ENCODE assay signal across 8 cellular contexts in genomic region chr10:66925896-66926719, GRCh38. TPM values are rescaled to one million over a fixed set of nuclear protein-coding genes. Genes with fewer than 3 reads are reported as not detected.
DNase-seq lines count a peak whose midpoint lies in the region; ATAC-seq, FAIRE-seq and TF ChIP-seq lines count a peak whose summit lies in the region.

LRRTM3 (plus strand) TSS chr10:66926036.

- no peaks in the 10 kb centered on the region for H3K9me3 ChIP-seq in PC-3 (ENCODE audit: low read length)
- no peaks in the 10 kb centered on the region for H3K9me3 ChIP-seq in kidney (ENCODE audit: control insufficient read depth in 1 of 2, low read length in 2 of 2)

- H3K27me3 ChIP-seq in PC-3 (ENCODE audit: low read length) = peaks cover 6% of the 10 kb centered on the region; the same call in 1 of the 2 replicates

- peaks cover 8% of the 10 kb centered on the region for H3K9me3 Mint-ChIP-seq in stimulated activated effector memory CD8-positive, alpha-beta T cell treated with anti-CD3 and anti-CD28 coated beads, Interleukin-12 subunit alpha, Interleukin-12 subunit beta, amount 100 ng/mL, for 72 hours

- CTCF ChIA-PET in PC-3 (lab: Charles Lee) = interaction anchor here (0.6 to 2.2 kb wide), 11 partner anchors 11 to 595 kb away, joined by 3 to 17 read pairs (median 6); no protein-coding TSS in a partner anchor

- POLR2A ChIA-PET in PC-3 (lab: Charles Lee; ENCODE audit: unreplicated experiment) = interaction anchor here (0.5 to 0.6 kb wide), 3 partner anchors 9 to 1576 kb away, joined by 3 to 6 read pairs (median 5); no protein-coding TSS in a partner anchor

- no peak within 1 kb of the TSS for H3K27ac ChIP-seq in PC-3 (ENCODE audit: low read length)
- no peak within 1 kb of the TSS for H3K27ac ChIP-seq in kidney (ENCODE audit: low read depth in 2 of 2, low read length in 2 of 2)

- H3F3A ChIP-seq in PC-3 (ENCODE audit: low read length, unreplicated experiment) = no peaks in the 10 kb centered on the region

- no peak within 1 kb of the TSS for H3K9ac ChIP-seq in PC-3 (ENCODE audit: low read length)
- H3K9ac ChIP-seq in kidney (ENCODE audit: low read length in 2 of 2) = no peak within 1 kb of the TSS

- intact Hi-C loops in PC-3 (cut with micrococcal nuclease) = loop anchor here (1.0 to 5.0 kb wide), 5 partner anchors 84 to 409 kb away; no protein-coding TSS in a partner anchor
- intact Hi-C loops in kidney (cut with DNase I) = no loop called here

- peak within 1 kb of the TSS; percentile 68 for H3K4me2 ChIP-seq in PC-3 (ENCODE audit: low read length)

- BruUV-seq in PC-3 (replicated peaks; lab: Mats Ljungman, UMichigan) = no TSS peak

- TF ChIP-seq CTCF in PC-3 (conservative IDR thresholded peaks at IDR 0.05; ENCODE audit: low read depth, low read length) = peak; percentile 99
- TF ChIP-seq CTCF in kidney (IDR thresholded peaks at IDR 0.05; ENCODE audit: borderline replicate concordance, extremely low read depth, insufficient read depth) = peak; percentile 56

- H3K36me3 Mint-ChIP-seq in stimulated activated effector memory CD8-positive, alpha-beta T cell treated with anti-CD3 and anti-CD28 coated beads, Interleukin-12 subunit alpha, Interleukin-12 subunit beta, amount 100 ng/mL, for 72 hours = no peaks in the 10 kb centered on the region

- H4K20me1 ChIP-seq in PC-3 (ENCODE audit: low read length) = no peaks in the 10 kb centered on the region

- H3K27ac Mint-ChIP-seq in stimulated activated effector memory CD8-positive, alpha-beta T cell treated with anti-CD3 and anti-CD28 coated beads, Interleukin-12 subunit alpha, Interleukin-12 subunit beta, amount 100 ng/mL, for 72 hours = no peak within 1 kb of the TSS

- peak within 1 kb of the TSS; percentile 14 for H2AFZ ChIP-seq in PC-3 (ENCODE audit: low read length)

- no peak within 1 kb of the TSS for H3K4me3 Mint-ChIP-seq in stimulated activated effector memory CD8-positive, alpha-beta T cell treated with anti-CD3 and anti-CD28 coated beads, Interleukin-12 subunit alpha, Interleukin-12 subunit beta, amount 100 ng/mL, for 72 hours

- H3K4me3 ChIP-seq in PC-3 (ENCODE audit: low read length) (peak within 1 kb of the TSS; percentile 42), kidney (ENCODE audit: low read length in 2 of 2) (peak within 1 kb of the TSS in 1 of 2 donors; percentile 40)

- H3K36me3 ChIP-seq in PC-3 (ENCODE audit: low read depth, low read length) = no peaks in the 10 kb centered on the region
- H3K36me3 ChIP-seq in kidney (ENCODE audit: control insufficient read depth in 1 of 2, insufficient read depth in 2 of 2, low read length in 2 of 2) = no peaks in the 10 kb centered on the region

- peaks cover 18% of the 10 kb centered on the region for H3K4me1 ChIP-seq in PC-3 (ENCODE audit: insufficient read depth, low read length)
- H3K4me1 ChIP-seq in kidney (ENCODE audit: control insufficient read depth in 1 of 2, insufficient read depth in 1 of 2, low read depth in 1 of 2, low read length in 2 of 2) = no peaks in the 10 kb centered on the region

- no peaks in the 10 kb centered on the region for H3K79me2 ChIP-seq in PC-3 (ENCODE audit: low read length)

- no peaks in the 10 kb centered on the region for H3K4me1 Mint-ChIP-seq in stimulated activated effector memory CD8-positive, alpha-beta T cell treated with anti-CD3 and anti-CD28 coated beads, Interleukin-12 subunit alpha, Interleukin-12 subunit beta, amount 100 ng/mL, for 72 hours

- peak; percentile 100 for ATAC-seq in GM21423 (IDR thresholded peaks at IDR 0.05; ENCODE audit: unreplicated experiment)
- ATAC-seq in PC-3 = peak; percentile 99
- peak; percentile 75 for ATAC-seq in stimulated activated effector memory CD8-positive, alpha-beta T cell treated with anti-CD3 and anti-CD28 coated beads, Interleukin-12 subunit alpha, Interleukin-12 subunit beta, amount 100 ng/mL, for 72 hours

- H3K9me2 ChIP-seq in PC-3 (replicated peaks; ENCODE audit: low read length) = no peaks in the 10 kb centered on the region

- no peak for FAIRE-seq in kidney (lab: Jason Lieb, UNC)

- DNase-seq in SIG-M5 treated with dmso at 0.1 percent for 504 hours (lab: John Stamatoyannopoulos, UW; ENCODE audit: unreplicated experiment) = peak; percentile 50
- DNase-seq in SIG-M5 (lab: John Stamatoyannopoulos, UW) = no peak
- DNase-seq in HK-2 (ENCODE audit: unreplicated experiment) = peak; percentile 28
- DNase-seq in PC-3 = peak; percentile 99
- peak; percentile 96 for DNase-seq in cerebellar cortex (ENCODE audit: low spot score)
- DNase-seq in kidney = peak; percentile 46
- no peak for DNase-seq in stimulated activated effector memory CD8-positive, alpha-beta T cell treated with anti-CD3 and anti-CD28 coated beads, Interleukin-12 subunit alpha, Interleukin-12 subunit beta, amount 100 ng/mL, for 72 hours (ENCODE audit: low spot score in 2 of 2)

RNA-seq across cellular contexts. Expression of gene LRRTM3, which starts in this region (rescaled TPM):
- total RNA-seq in PC-3 (2014; rRNA removed) (0.12 and 0.15 TPM in 2 replicates), kidney (0.22 TPM)
- not detected for polyA plus RNA-seq in kidney (ENCODE audit: insufficient read depth, low read depth, low replicate concordance)

Comparison
In these comparisons a context has a peak if more than half of its experiments do, and no peak if none do; other contexts are left out.
1. DNase-seq: peak in SIG-M5 treated with dmso at 0.1 percent for 504 hours (single experiment), HK-2 (single experiment) and cerebellar cortex (single experiment); none in SIG-M5 (single experiment) and stimulated activated effector memory CD8-positive, alpha-beta T cell treated with anti-CD3 and anti-CD28 coated beads, Interleukin-12 subunit alpha, Interleukin-12 subunit beta, amount 100 ng/mL, for 72 hours (0 of 2).
2. Peak in DNase-seq, ATAC-seq, H3K4me3 ChIP-seq and H3K4me2 ChIP-seq in PC-3; RNA of the gene not detected or under 1 TPM.
3. Peak in DNase-seq in kidney; RNA of the gene not detected or under 1 TPM.
4. Peak in every context shown above with its lines, with median percentiles within 50 percentile points of each other: ATAC-seq.